Comparison of ENCODE assay signal across 35 cellular contexts in genomic region chr3:66953934-66954333, GRCh38.
"Had no signal": no experiment of that assay in that cellular context is flagged by ENCODE, and none has a peak within 500 bp of the region (broad histone marks: within the 10 kb centered on the region; RNA-seq: fewer than 3 reads in every experiment).

No MANE protein-coding gene starts in this region.

- DNase-seq: Karpas-422, KBM-7, KG1, MG63, MM.1S, MV-4-11, NCI-H1048, NCI-H1092, NCI-H1092 treated with DMSO at 0.1 percent for 48 hours, NCI-H1105, NCI-H1105 treated with DMSO at 0.1 percent for 48 hours, NCI-H1417, NCI-H1417 treated with DMSO at 0.1 percent for 48 hours, NCI-H1436, NCI-H1436 treated with DMSO at 0.1 percent for 48 hours, NCI-H146, NCI-H1694, NCI-H1694 treated with DMSO at 0.1 percent for 48 hours, NCI-H187, NCI-H187 treated with DMSO at 0.1 percent for 48 hours, NCI-H1930, NCI-H2029, NCI-H2029 treated with DMSO at 0.1 percent for 48 hours, NCI-H2081, NCI-H2081 treated with DMSO at 0.1 percent for 48 hours, NCI-H2107, NCI-H2171, NCI-H2171 treated with DMSO at 0.1 percent for 48 hours, NCI-H2227 treated with DMSO at 0.1 percent for 48 hours, NCI-H226, NCI-H345, NCI-H446, NCI-H446 treated with DMSO at 0.1 percent for 48 hours, NCI-H510A had no signal

- H3K27me3 ChIP-seq: MG63 had no signal

- H3K9me3 ChIP-seq: MG63 had no signal

- H3K4me3 ChIP-seq: MG63 had no signal

- H3K36me3 ChIP-seq: MG63 had no signal

- H3K27ac ChIP-seq: KMS-11 had no signal
